1 cellular context compared by ENCODE assay signal in genomic region chr15:44735482-44736260, GRCh38.
A peak's percentile ranks its signal among the peaks of the same experiment; 100 is the strongest.
TF ChIP-seq lines count a peak whose summit lies in the region.

No MANE protein-coding gene starts in this region.

TF ChIP-seq in K562, 482 proteins besides CTCF, POLR2A, EP300 and RAD21 (continued from another document and continues in another):
- TF ChIP-seq, protein P1, sequence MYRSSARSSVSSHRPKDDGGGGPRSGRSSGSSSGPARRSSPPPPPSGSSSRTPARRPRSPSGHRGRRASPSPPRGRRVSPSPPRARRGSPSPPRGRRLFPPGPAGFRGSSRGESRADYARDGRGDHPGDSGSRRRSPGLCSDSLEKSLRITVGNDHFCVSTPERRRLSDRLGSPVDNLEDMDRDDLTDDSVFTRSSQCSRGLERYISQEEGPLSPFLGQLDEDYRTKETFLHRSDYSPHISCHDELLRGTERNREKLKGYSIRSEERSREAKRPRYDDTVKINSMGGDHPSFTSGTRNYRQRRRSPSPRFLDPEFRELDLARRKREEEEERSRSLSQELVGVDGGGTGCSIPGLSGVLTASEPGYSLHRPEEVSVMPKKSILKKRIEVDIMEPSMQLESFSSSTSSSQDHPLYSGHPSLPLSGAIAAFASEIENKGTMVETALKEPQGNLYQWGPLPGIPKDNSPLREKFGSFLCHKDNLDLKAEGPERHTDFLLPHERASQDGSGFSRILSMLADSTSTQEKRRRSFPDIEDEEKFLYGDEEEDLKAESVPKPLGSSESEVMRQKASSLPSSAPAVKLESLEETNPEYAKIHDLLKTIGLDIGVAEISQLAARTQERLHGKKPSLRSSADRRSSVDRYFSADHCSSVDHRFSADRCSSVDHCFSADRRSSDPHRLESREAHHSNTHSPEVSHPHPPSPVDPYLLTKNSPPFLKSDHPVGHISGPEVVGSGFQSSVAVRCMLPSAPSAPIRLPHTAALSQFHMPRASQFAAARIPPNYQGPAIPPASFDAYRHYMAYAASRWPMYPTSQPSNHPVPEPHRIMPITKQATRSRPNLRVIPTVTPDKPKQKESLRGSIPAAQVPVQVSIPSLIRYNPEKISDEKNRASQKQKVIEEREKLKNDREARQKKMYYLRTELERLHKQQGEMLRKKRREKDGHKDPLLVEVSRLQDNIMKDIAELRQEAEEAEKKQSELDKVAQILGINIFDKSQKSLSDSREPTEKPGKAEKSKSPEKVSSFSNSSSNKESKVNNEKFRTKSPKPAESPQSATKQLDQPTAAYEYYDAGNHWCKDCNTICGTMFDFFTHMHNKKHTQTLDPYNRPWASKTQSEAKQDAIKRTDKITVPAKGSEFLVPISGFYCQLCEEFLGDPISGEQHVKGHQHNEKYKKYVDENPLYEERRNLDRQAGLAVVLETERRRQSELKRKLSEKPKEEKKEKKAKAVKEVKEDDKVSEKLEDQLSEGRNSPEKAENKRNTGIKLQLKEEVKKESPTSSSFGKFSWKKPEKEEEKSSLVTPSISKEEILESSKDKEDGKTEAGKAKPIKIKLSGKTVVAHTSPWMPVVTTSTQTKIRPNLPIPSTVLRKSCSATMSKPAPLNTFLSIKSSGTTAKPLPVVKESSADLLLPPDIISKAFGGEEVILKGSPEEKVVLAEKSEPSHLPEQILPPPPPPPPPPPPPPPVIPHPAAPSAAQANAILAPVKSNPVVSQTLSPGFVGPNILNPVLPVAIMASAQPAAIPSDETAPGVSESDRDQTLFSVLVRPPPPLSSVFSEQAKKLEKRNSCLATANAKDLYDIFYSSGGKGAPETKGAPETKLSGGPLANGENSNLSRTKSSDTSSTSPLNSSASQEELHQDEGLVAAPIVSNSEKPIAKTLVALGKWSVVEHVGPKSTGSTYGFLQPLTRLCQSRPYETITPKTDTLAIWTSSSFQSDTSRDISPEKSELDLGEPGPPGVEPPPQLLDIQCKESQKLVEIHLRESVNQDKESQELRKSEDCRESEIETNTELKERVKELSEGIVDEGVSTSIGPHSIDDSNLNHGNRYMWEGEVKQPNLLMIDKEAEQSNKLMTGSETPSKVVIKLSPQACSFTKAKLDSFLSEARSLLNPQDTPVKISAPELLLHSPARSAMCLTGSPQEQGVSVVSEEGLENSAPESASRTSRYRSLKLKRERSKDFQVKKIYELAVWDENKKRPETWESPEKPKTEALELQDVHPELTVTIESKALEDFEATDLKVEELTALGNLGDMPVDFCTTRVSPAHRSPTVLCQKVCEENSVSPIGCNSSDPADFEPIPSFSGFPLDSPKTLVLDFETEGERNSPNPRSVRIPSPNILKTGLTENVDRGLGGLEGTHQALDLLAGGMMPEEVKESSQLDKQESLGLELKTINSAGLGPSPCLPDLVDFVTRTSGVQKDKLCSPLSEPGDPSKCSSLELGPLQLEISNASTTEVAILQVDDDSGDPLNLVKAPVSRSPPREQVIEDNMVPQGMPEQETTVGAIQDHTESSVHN (IDR thresholded peaks at IDR 0.05; ENCODE audit: borderline replicate concordance in 1 of 2, low read depth in 1 of 2): peak in 1 of 2 experiments; percentile 52; a peak in 1 of 4 replicates
- TF ChIP-seq, protein P2, sequence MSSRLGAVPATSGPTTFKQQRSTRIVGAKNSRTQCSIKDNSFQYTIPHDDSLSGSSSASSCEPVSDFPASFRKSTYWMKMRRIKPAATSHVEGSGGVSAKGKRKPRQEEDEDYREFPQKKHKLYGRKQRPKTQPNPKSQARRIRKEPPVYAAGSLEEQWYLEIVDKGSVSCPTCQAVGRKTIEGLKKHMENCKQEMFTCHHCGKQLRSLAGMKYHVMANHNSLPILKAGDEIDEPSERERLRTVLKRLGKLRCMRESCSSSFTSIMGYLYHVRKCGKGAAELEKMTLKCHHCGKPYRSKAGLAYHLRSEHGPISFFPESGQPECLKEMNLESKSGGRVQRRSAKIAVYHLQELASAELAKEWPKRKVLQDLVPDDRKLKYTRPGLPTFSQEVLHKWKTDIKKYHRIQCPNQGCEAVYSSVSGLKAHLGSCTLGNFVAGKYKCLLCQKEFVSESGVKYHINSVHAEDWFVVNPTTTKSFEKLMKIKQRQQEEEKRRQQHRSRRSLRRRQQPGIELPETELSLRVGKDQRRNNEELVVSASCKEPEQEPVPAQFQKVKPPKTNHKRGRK (tag; IDR thresholded peaks at IDR 0.05): peak; percentile 98
- no peak for TF ChIP-seq NCOA2 (IDR thresholded peaks at IDR 0.05; ENCODE audit: partially characterized antibody in 2 of 2)
- 0 out of 2 replicates have a peak, but pooled peaks have one; percentile 38 for TF ChIP-seq GTF2E2 (tag; IDR thresholded peaks at IDR 0.05)
- TF ChIP-seq RBM22 (IDR thresholded peaks at IDR 0.05; ENCODE audit: low read depth, low read length, poor library complexity, severe bottlenecking): no peak
- TF ChIP-seq, protein P3, sequence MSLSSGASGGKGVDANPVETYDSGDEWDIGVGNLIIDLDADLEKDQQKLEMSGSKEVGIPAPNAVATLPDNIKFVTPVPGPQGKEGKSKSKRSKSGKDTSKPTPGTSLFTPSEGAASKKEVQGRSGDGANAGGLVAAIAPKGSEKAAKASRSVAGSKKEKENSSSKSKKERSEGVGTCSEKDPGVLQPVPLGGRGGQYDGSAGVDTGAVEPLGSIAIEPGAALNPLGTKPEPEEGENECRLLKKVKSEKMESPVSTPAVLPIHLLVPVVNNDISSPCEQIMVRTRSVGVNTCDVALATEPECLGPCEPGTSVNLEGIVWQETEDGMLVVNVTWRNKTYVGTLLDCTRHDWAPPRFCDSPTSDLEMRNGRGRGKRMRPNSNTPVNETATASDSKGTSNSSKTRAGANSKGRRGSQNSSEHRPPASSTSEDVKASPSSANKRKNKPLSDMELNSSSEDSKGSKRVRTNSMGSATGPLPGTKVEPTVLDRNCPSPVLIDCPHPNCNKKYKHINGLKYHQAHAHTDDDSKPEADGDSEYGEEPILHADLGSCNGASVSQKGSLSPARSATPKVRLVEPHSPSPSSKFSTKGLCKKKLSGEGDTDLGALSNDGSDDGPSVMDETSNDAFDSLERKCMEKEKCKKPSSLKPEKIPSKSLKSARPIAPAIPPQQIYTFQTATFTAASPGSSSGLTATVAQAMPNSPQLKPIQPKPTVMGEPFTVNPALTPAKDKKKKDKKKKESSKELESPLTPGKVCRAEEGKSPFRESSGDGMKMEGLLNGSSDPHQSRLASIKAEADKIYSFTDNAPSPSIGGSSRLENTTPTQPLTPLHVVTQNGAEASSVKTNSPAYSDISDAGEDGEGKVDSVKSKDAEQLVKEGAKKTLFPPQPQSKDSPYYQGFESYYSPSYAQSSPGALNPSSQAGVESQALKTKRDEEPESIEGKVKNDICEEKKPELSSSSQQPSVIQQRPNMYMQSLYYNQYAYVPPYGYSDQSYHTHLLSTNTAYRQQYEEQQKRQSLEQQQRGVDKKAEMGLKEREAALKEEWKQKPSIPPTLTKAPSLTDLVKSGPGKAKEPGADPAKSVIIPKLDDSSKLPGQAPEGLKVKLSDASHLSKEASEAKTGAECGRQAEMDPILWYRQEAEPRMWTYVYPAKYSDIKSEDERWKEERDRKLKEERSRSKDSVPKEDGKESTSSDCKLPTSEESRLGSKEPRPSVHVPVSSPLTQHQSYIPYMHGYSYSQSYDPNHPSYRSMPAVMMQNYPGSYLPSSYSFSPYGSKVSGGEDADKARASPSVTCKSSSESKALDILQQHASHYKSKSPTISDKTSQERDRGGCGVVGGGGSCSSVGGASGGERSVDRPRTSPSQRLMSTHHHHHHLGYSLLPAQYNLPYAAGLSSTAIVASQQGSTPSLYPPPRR (CRISPR knock-in tag; IDR thresholded peaks at IDR 0.05; ENCODE audit: borderline replicate concordance): no peak
- TF ChIP-seq, protein P4, sequence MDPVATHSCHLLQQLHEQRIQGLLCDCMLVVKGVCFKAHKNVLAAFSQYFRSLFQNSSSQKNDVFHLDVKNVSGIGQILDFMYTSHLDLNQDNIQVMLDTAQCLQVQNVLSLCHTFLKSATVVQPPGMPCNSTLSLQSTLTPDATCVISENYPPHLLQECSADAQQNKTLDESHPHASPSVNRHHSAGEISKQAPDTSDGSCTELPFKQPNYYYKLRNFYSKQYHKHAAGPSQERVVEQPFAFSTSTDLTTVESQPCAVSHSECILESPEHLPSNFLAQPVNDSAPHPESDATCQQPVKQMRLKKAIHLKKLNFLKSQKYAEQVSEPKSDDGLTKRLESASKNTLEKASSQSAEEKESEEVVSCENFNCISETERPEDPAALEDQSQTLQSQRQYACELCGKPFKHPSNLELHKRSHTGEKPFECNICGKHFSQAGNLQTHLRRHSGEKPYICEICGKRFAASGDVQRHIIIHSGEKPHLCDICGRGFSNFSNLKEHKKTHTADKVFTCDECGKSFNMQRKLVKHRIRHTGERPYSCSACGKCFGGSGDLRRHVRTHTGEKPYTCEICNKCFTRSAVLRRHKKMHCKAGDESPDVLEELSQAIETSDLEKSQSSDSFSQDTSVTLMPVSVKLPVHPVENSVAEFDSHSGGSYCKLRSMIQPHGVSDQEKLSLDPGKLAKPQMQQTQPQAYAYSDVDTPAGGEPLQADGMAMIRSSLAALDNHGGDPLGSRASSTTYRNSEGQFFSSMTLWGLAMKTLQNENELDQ (CRISPR knock-in tag; IDR thresholded peaks at IDR 0.05; ENCODE audit: borderline replicate concordance): no peak
- TF ChIP-seq ZNF766 (CRISPR knock-in tag; conservative IDR thresholded peaks at IDR 0.05): no peak
- no peak for TF ChIP-seq ZBTB43 (CRISPR knock-in tag; IDR thresholded peaks at IDR 0.05)
- TF ChIP-seq NFE2L1 (tag; IDR thresholded peaks at IDR 0.05; ENCODE audit: borderline replicate concordance, low read depth): no peak
- TF ChIP-seq KDM5B (IDR thresholded peaks at IDR 0.05; ENCODE audit: insufficient replicate concordance, low read depth, low read length): no peak
- TF ChIP-seq HDAC3 (IDR thresholded peaks at IDR 0.05; ENCODE audit: borderline replicate concordance, partially characterized antibody): peak; percentile 91
- TF ChIP-seq TARDBP (IDR thresholded peaks at IDR 0.05): no peak
- no peak for TF ChIP-seq ZKSCAN3 (CRISPR knock-in tag; IDR thresholded peaks at IDR 0.05)
- peak in 1 of 2 experiments; percentile 27; a peak in 1 of 4 replicates for TF ChIP-seq MAZ (CRISPR knock-in tag; conservative IDR thresholded peaks at IDR 0.05 in 1 of 2, IDR thresholded peaks at IDR 0.05 in 1 of 2)
- TF ChIP-seq ZFP30 (CRISPR knock-in tag; IDR thresholded peaks at IDR 0.05; ENCODE audit: borderline replicate concordance): no peak
- TF ChIP-seq GABPA (tag; conservative IDR thresholded peaks at IDR 0.05; ENCODE audit: low read depth): no peak
- TF ChIP-seq KLF13 (tag; IDR thresholded peaks at IDR 0.05; ENCODE audit: borderline replicate concordance, low read depth): no peak
- TF ChIP-seq ZNF197 (CRISPR knock-in tag; IDR thresholded peaks at IDR 0.05; ENCODE audit: low read depth): no peak
- TF ChIP-seq SMARCA5 (IDR thresholded peaks at IDR 0.05): no peak
- no peak for TF ChIP-seq ELF1 (tag; IDR thresholded peaks at IDR 0.05)
- TF ChIP-seq NCOR1 (IDR thresholded peaks at IDR 0.05): peak; percentile 85
- no peak for TF ChIP-seq HEY1 (CRISPR knock-in tag; IDR thresholded peaks at IDR 0.05; ENCODE audit: borderline replicate concordance)
- TF ChIP-seq PCBP1 (IDR thresholded peaks at IDR 0.05; ENCODE audit: low read depth, low read length, poor library complexity, severe bottlenecking): no peak
- no peak for TF ChIP-seq ZHX1 (conservative IDR thresholded peaks at IDR 0.05; ENCODE audit: low read length)
- TF ChIP-seq ATF1 (CRISPR knock-in tag; IDR thresholded peaks at IDR 0.05): no peak
- TF ChIP-seq ATF1 (tag; IDR thresholded peaks at IDR 0.05): peak; percentile 67
- TF ChIP-seq SMAD4 (CRISPR knock-in tag; conservative IDR thresholded peaks at IDR 0.05): peak; percentile 99
- no peak for TF ChIP-seq MAFF (IDR thresholded peaks at IDR 0.05; ENCODE audit: low read length)
- TF ChIP-seq ZNF146 (CRISPR knock-in tag; IDR thresholded peaks at IDR 0.05; ENCODE audit: unreplicated experiment): no peak
- TF ChIP-seq SNIP1 (IDR thresholded peaks at IDR 0.05; ENCODE audit: low read depth): no peak
- TF ChIP-seq ADNP (tag; IDR thresholded peaks at IDR 0.05): no peak
- TF ChIP-seq MAFG (tag; conservative IDR thresholded peaks at IDR 0.05): no peak
- no peak for TF ChIP-seq POLR2G (IDR thresholded peaks at IDR 0.05; ENCODE audit: low read depth, low read length)
- TF ChIP-seq MEF2A (IDR thresholded peaks at IDR 0.05; ENCODE audit: control insufficient read depth, low read depth, low read length): no peak
- TF ChIP-seq CHD4 (IDR thresholded peaks at IDR 0.05; ENCODE audit: insufficient read depth, insufficient replicate concordance, low read depth, low read length, poor library complexity, severe bottlenecking): no peak
- TF ChIP-seq C11orf30 (IDR thresholded peaks at IDR 0.05; ENCODE audit: low read depth): peak; percentile 31; the same call in 1 of the 2 replicates
- TF ChIP-seq ARNT (IDR thresholded peaks at IDR 0.05): 0 out of 4 replicates have a peak, but pooled peaks of 1 of the 2 experiments have one; percentile 76
- no peak for TF ChIP-seq RUNX1 (IDR thresholded peaks at IDR 0.05; ENCODE audit: low read depth)
- TF ChIP-seq, protein P5, sequence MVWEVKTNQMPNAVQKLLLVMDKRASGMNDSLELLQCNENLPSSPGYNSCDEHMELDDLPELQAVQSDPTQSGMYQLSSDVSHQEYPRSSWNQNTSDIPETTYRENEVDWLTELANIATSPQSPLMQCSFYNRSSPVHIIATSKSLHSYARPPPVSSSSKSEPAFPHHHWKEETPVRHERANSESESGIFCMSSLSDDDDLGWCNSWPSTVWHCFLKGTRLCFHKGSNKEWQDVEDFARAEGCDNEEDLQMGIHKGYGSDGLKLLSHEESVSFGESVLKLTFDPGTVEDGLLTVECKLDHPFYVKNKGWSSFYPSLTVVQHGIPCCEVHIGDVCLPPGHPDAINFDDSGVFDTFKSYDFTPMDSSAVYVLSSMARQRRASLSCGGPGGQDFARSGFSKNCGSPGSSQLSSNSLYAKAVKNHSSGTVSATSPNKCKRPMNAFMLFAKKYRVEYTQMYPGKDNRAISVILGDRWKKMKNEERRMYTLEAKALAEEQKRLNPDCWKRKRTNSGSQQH (CRISPR knock-in tag; IDR thresholded peaks at IDR 0.05): no peak
